Comparison of ENCODE assay signal across 8 cellular contexts in the genomic region with DNA sequence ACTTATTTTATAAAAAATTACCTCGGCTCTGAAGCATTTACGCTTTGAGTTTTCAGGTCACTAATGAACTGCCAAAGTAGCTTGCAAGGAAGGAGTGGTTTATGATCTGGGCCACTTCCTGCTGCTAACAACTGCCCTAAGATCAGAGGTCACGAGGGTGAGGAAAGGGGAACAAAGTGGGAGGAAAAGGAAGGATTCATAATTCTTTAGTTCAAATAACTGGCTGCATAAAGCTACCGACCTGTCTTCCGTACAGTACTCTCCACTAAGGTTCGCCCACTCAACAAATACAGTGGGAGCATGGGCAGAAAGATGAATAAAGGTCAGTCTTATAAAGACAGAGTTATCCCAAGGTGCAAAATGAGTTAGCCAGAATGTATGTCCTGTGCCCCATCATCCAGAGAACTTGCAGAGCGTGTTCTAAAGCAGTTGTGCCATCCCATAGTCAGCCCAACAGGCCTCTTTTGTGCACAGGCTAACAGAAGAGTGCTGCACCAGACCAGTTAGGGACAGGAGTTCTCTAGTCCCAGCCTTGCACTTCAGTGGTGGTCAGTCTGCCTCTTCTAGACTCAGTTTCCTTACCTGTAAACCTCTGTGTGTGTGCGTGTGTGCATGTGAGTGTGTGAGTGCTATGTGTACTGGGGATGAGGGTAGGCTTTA.
DNase-seq lines count a peak whose midpoint lies in the region; ATAC-seq and TF ChIP-seq lines count a peak whose summit lies in the region.

No MANE protein-coding gene starts in this region.

- intact Hi-C loops in psoas muscle (cut with DNase I) (no loop called here), aorta (cut with DNase I) (no loop called here)

- H3K9me3 ChIP-seq in Loucy (ENCODE audit: insufficient read depth, low read depth, low read length): no peaks in the 10 kb centered on the region
- H3K9me3 ChIP-seq in endodermal cell (ENCODE audit: control insufficient read depth, low read length): no peaks in the 10 kb centered on the region
- no peaks in the 10 kb centered on the region for H3K9me3 ChIP-seq in psoas muscle
- no peaks in the 10 kb centered on the region for H3K9me3 ChIP-seq in aorta (ENCODE audit: control insufficient read depth, low read length)

- H3K9me2 ChIP-seq in Loucy (replicated peaks; ENCODE audit: low read depth, low read length): no peaks in the 10 kb centered on the region

- H3K9me3 Mint-ChIP-seq in endodermal cell: no peaks in the 10 kb centered on the region

- ATAC-seq in GM19395 (IDR thresholded peaks at IDR 0.05; ENCODE audit: unreplicated experiment) (peak; percentile 47), psoas muscle (no peak), GM18520 (IDR thresholded peaks at IDR 0.05; ENCODE audit: unreplicated experiment) (no peak), GM19035 (IDR thresholded peaks at IDR 0.05; ENCODE audit: unreplicated experiment) (no peak), aorta (ENCODE audit: low FRiP score) (no peak)

- no peaks in the 10 kb centered on the region for H3F3A ChIP-seq in Loucy (ENCODE audit: low read depth)

- 84 to 86% methylated on average over 5 to 8 of the region's 8 CpGs for WGBS in endodermal cell (ENCODE audit: insufficient coverage in 1 of 2, insufficient read length in 1 of 2), 2 experiments
- WGBS in psoas muscle, 3 donors: 71 to 74% (median 72%) methylated on average over 8 of the region's 8 CpGs
- WGBS in aorta, 2 donors: 37 to 46% methylated on average over 8 of the region's 8 CpGs

- DNase-seq in endodermal cell (no peak), psoas muscle (no peak), aorta (no peak), NCI-H1417 (lab: John Stamatoyannopoulos, UW) (no peak)

- H3K27ac Mint-ChIP-seq in endodermal cell: peak overlapping the region; percentile 7

- peak overlapping the region; percentile 76 for H3K4me3 ChIP-seq in Loucy (ENCODE audit: low read length, poor library complexity, severe bottlenecking)
- H3K4me3 ChIP-seq in endodermal cell (ENCODE audit: low read length): no peak overlapping the region
- H3K4me3 ChIP-seq in psoas muscle: peak overlapping the region; percentile 28
- H3K4me3 ChIP-seq in aorta (ENCODE audit: low read length in 2 of 2): no peak overlapping the region

- no peak overlapping the region for H3K27ac ChIP-seq in endodermal cell (ENCODE audit: low read depth, low read length)
- peak overlapping the region; percentile 79 for H3K27ac ChIP-seq in psoas muscle
- H3K27ac ChIP-seq in aorta (ENCODE audit: low read depth in 1 of 2, low read length in 2 of 2): peak overlapping the region in 1 of 2 donors; percentile 28

- H3K4me1 ChIP-seq in Loucy (ENCODE audit: insufficient read depth, low read length, poor library complexity, severe bottlenecking) (peaks cover 48% of the 10 kb centered on the region), endodermal cell (ENCODE audit: control insufficient read depth, insufficient read depth, low read length) (peaks cover 12% of the 10 kb centered on the region), psoas muscle (peaks cover 44% of the 10 kb centered on the region), aorta (ENCODE audit: control insufficient read depth in 1 of 2, insufficient read depth in 2 of 2, low read length in 2 of 2) (peaks cover 13 to 17% of the 10 kb centered on the region in 2 donors)

- no peak overlapping the region for H3K4me3 Mint-ChIP-seq in endodermal cell

- H3K27me3 Mint-ChIP-seq in endodermal cell (ENCODE audit: insufficient read depth): no peaks in the 10 kb centered on the region

- H3K9ac ChIP-seq in Loucy (ENCODE audit: low read depth, low read length, poor library complexity, severe bottlenecking): peak overlapping the region; percentile 85
- no peak overlapping the region for H3K9ac ChIP-seq in endodermal cell (ENCODE audit: extremely low read depth, low read length, poor library complexity, severe bottlenecking)

- H4K20me1 ChIP-seq in Loucy (ENCODE audit: insufficient read depth, low read length, poor library complexity, severe bottlenecking): peaks cover 9% of the 10 kb centered on the region

- H3K27me3 ChIP-seq in Loucy (ENCODE audit: insufficient read depth, low read length, poor library complexity, severe bottlenecking): no peaks in the 10 kb centered on the region
- no peaks in the 10 kb centered on the region for H3K27me3 ChIP-seq in endodermal cell (ENCODE audit: control insufficient read depth, insufficient read depth, low read length, poor library complexity, severe bottlenecking)
- H3K27me3 ChIP-seq in psoas muscle (ENCODE audit: insufficient read depth in 3 of 3, low read length in 2 of 3): no peaks in the 10 kb centered on the region
- H3K27me3 ChIP-seq in aorta (ENCODE audit: control insufficient read depth in 1 of 2, insufficient read depth in 2 of 2, low read length in 1 of 2): no peaks in the 10 kb centered on the region

- H3K79me2 ChIP-seq in Loucy (ENCODE audit: insufficient read depth, low read length): peaks cover 84% of the 10 kb centered on the region

- peaks cover 57% of the 10 kb centered on the region for H3K4me1 Mint-ChIP-seq in endodermal cell

- TF ChIP-seq CTCF in Loucy (conservative IDR thresholded peaks at IDR 0.05; ENCODE audit: low read length): no peak
- no peak for TF ChIP-seq CTCF in endodermal cell (conservative IDR thresholded peaks at IDR 0.05)
- TF ChIP-seq CTCF in psoas muscle (IDR thresholded peaks at IDR 0.05): no peak

- no peaks in the 10 kb centered on the region for H3K36me3 Mint-ChIP-seq in endodermal cell (ENCODE audit: low read depth)

- peak overlapping the region; percentile 50; the same call in 1 of the 2 replicates for H2AFZ ChIP-seq in Loucy (ENCODE audit: low read length)

- H3K36me3 ChIP-seq in Loucy (ENCODE audit: insufficient read depth, low read length) (no peaks in the 10 kb centered on the region), endodermal cell (ENCODE audit: control insufficient read depth, insufficient read depth, low read length) (no peaks in the 10 kb centered on the region), psoas muscle (ENCODE audit: insufficient read depth in 1 of 2, low read depth in 1 of 2) (no peaks in the 10 kb centered on the region), aorta (ENCODE audit: control insufficient read depth in 1 of 2, insufficient read depth in 2 of 2, low read length in 1 of 2) (no peaks in the 10 kb centered on the region)

- peak overlapping the region; percentile 86 for H3K4me2 ChIP-seq in Loucy (ENCODE audit: low read depth, low read length, poor library complexity, severe bottlenecking)

Comparison
In these comparisons a context has a peak if more than half of its experiments do, and no peak if none do; other contexts are left out.
1. H3K4me3 ChIP-seq: peak in Loucy (single experiment) and psoas muscle (single experiment); none in endodermal cell (single experiment) and aorta (0 of 2).